In the genomic region with DNA sequence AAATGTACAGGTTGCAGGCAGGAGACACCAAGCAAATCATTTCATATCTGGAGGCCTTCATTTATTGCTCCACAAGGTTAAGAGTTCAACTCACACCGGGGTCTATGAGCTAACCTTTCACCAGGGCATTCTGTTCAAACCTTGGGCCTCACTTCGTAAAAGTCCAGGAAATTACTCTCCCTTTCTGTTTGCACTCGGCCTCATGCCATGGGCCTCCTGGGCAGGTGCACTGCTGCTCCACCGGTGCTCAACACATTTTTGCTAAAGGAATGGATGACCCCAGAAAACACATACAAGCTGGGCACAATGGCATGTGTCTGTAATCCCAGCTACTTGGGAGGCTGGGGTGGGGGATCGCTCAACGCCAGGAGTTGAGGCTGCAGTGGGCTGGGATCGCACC, we compare ENCODE assay signal across 18 cellular contexts.
"Had no signal": no experiment of that assay in that cellular context is flagged by ENCODE, and none has a peak within 500 bp of the region (broad histone marks: within the 10 kb centered on the region; RNA-seq: fewer than 3 reads in every experiment).

No MANE protein-coding gene starts in this region.

- ATAC-seq: activated CD8-positive, alpha-beta T cell treated with anti-CD3 and anti-CD28 coated beads for 36 hours; activated naive CD8-positive, alpha-beta T cell treated with anti-CD3 and anti-CD28 coated beads, Interleukin-2, amount 50 U/mL, for 24 hours; activated T-helper 17 cell treated with anti-CD3 and anti-CD28 coated beads, Interleukin-2, amount 50 U/mL, for 72 hours; esophagus mucosa; gastrocnemius medialis had no signal

- DNase-seq: activated CD4-positive, alpha-beta T cell treated with anti-CD3 and anti-CD28 coated beads, Interleukin-2, amount 10 ng/mL, durations not matched to agents 24 days and 14 days; activated CD8-positive, alpha-beta T cell treated with anti-CD3 and anti-CD28 coated beads for 36 hours; activated naive CD4-positive, alpha-beta T cell treated with anti-CD3 and anti-CD28 coated beads for 36 hours; activated naive CD8-positive, alpha-beta T cell treated with anti-CD3 and anti-CD28 coated beads, Interleukin-2, amount 50 U/mL, for 24 hours; activated T-cell treated with anti-CD3 and anti-CD28 coated beads, Interleukin-2, amount 50 U/mL, for 1 hour; anterior cingulate cortex; central memory CD4-positive, alpha-beta T cell; effector CD4-positive, alpha-beta T cell; gastrocnemius medialis; head of caudate nucleus; midbrain; stimulated activated naive CD4-positive, alpha-beta T cell treated with Interleukin-2 at 50 U/mL for 16 hours; trophoblast cell had no signal

- H3K27me3 Mint-ChIP-seq: activated T-helper 17 cell treated with anti-CD3 and anti-CD28 coated beads, Interleukin-2, amount 50 U/mL, for 72 hours had no signal

- H3K27ac Mint-ChIP-seq: activated CD4-positive, alpha-beta T cell treated with anti-CD3 and anti-CD28 coated beads, Interleukin-2, amount 10 ng/mL, durations not matched to agents 24 days and 14 days; activated CD8-positive, alpha-beta T cell treated with anti-CD3 and anti-CD28 coated beads for 36 hours; activated naive CD4-positive, alpha-beta T cell treated with anti-CD3 and anti-CD28 coated beads for 36 hours; activated naive CD8-positive, alpha-beta T cell treated with anti-CD3 and anti-CD28 coated beads, Interleukin-2, amount 50 U/mL, for 24 hours; activated T-helper 17 cell treated with anti-CD3 and anti-CD28 coated beads, Interleukin-2, amount 50 U/mL, for 72 hours had no signal

- H3K36me3 Mint-ChIP-seq: brain had no signal

- H3K27me3 ChIP-seq: gastrocnemius medialis, vagina had no signal

- H3K9me3 ChIP-seq: gastrocnemius medialis, vagina had no signal

- H3K4me3 ChIP-seq: coronary artery, gastrocnemius medialis, vagina had no signal

- H3K4me3 Mint-ChIP-seq: activated CD4-positive, alpha-beta T cell treated with anti-CD3 and anti-CD28 coated beads, Interleukin-2, amount 10 ng/mL, durations not matched to agents 24 days and 14 days; activated CD8-positive, alpha-beta T cell treated with anti-CD3 and anti-CD28 coated beads for 36 hours; activated naive CD4-positive, alpha-beta T cell treated with anti-CD3 and anti-CD28 coated beads for 36 hours; activated naive CD8-positive, alpha-beta T cell treated with anti-CD3 and anti-CD28 coated beads, Interleukin-2, amount 50 U/mL, for 24 hours; activated T-helper 17 cell treated with anti-CD3 and anti-CD28 coated beads, Interleukin-2, amount 50 U/mL, for 72 hours; brain had no signal

- H3K27ac ChIP-seq: coronary artery, vagina had no signal

- H3K36me3 ChIP-seq: gastrocnemius medialis, vagina had no signal

- H3K4me1 ChIP-seq: vagina had no signal

- H3K9me3 Mint-ChIP-seq: activated CD4-positive, alpha-beta T cell treated with anti-CD3 and anti-CD28 coated beads, Interleukin-2, amount 10 ng/mL, durations not matched to agents 24 days and 14 days; activated CD8-positive, alpha-beta T cell treated with anti-CD3 and anti-CD28 coated beads for 36 hours; activated naive CD4-positive, alpha-beta T cell treated with anti-CD3 and anti-CD28 coated beads for 36 hours; activated naive CD8-positive, alpha-beta T cell treated with anti-CD3 and anti-CD28 coated beads, Interleukin-2, amount 50 U/mL, for 24 hours; activated T-helper 17 cell treated with anti-CD3 and anti-CD28 coated beads, Interleukin-2, amount 50 U/mL, for 72 hours had no signal
